8 cellular contexts compared by ENCODE assay signal in genomic region chr14:104665663-104666522, GRCh38. TPM values are rescaled to one million over a fixed set of nuclear protein-coding genes. Genes with fewer than 3 reads are reported as not detected.
DNase-seq lines count a peak whose midpoint lies in the region; ATAC-seq, FAIRE-seq and TF ChIP-seq lines count a peak whose summit lies in the region.

No MANE protein-coding gene starts in this region.

- in situ Hi-C loops in transverse colon (cut with MboI; ENCODE audit: low pct_ligation_motif_present in 1 of 4, low pct_unique_long_range_greater_than_20kb in 1 of 4, low sequenced_read_pairs in 3 of 4) = no loop called here

- H3K27me3 Mint-ChIP-seq in memory B cell = no peaks in the 10 kb centered on the region

- TF ChIP-seq CTCF in transverse colon (IDR thresholded peaks at IDR 0.05) = peak; percentile 47 to 78 (median 55)

- H3K27ac Mint-ChIP-seq in memory B cell = peak overlapping the region; percentile 90

- intact Hi-C loops in transverse colon (cut with DNase I; ENCODE audit: low total_unique reads) = no loop called here

- ATAC-seq in memory B cell (ENCODE audit: low read depth) (peak; percentile 40), GM18867 (IDR thresholded peaks at IDR 0.05; ENCODE audit: unreplicated experiment) (no peak), GM21367 (IDR thresholded peaks at IDR 0.05; ENCODE audit: unreplicated experiment) (no peak)

- H3K4me3 Mint-ChIP-seq in memory B cell = peak overlapping the region; percentile 32

- H3K4me1 ChIP-seq in SJCRH30 (peaks cover 17% of the 10 kb centered on the region), transverse colon (peaks cover 5 to 10% (median 8%) of the 10 kb centered on the region in 4 donors)

- no peaks in the 10 kb centered on the region for H3K36me3 Mint-ChIP-seq in memory B cell

- peaks cover 2% of the 10 kb centered on the region for H3K9me3 Mint-ChIP-seq in memory B cell

- FAIRE-seq in GM18507 (lab: Jason Lieb, UNC) = peak; percentile 75

- H3K27me3 ChIP-seq in SJCRH30 (no peaks in the 10 kb centered on the region), transverse colon (peaks cover under 1% of the 10 kb centered on the region)

- H3K9me3 ChIP-seq in SJCRH30 (replicated peaks) (peaks cover 7% of the 10 kb centered on the region; the same call in 1 of the 2 replicates), transverse colon (no peaks in the 10 kb centered on the region)

- H3K4me1 Mint-ChIP-seq in memory B cell = peaks cover 27% of the 10 kb centered on the region

- TF ChIP-seq POLR2A in transverse colon (IDR thresholded peaks at IDR 0.05) = no peak

- DNase-seq in GM18507 (ENCODE audit: extremely low spot score, insufficient read length, low read depth) (no peak), SJCRH30 (peak; percentile 78 to 80), caudate nucleus (lab: John Stamatoyannopoulos, UW) (peak in 59 of 61 donors; percentile 31 to 95 (median 88)), memory B cell (ENCODE audit: low spot score in 2 of 2) (no peak), transverse colon (peak; percentile 75), NCI-H2081 treated with DMSO at 0.1 percent for 48 hours (lab: John Stamatoyannopoulos, UW) (no peak)

- H3K36me3 ChIP-seq in SJCRH30 = no peaks in the 10 kb centered on the region
- no peaks in the 10 kb centered on the region for H3K36me3 ChIP-seq in transverse colon

- peak overlapping the region; percentile 17 for H3K4me3 ChIP-seq in SJCRH30
- no peak overlapping the region for H3K4me3 ChIP-seq in transverse colon

- peak overlapping the region; percentile 59 for H3K27ac ChIP-seq in SJCRH30
- peak overlapping the region; percentile 95 for H3K27ac ChIP-seq in caudate nucleus (ENCODE audit: low read depth, low read length)
- peak overlapping the region; percentile 10 to 43 (median 28) for H3K27ac ChIP-seq in transverse colon

- 43% methylated on average over 25 of the region's 27 CpGs; no CpG with 5 or more reads in 1 of the 2 donors for WGBS in transverse colon (ENCODE audit: low coverage in 1 of 2), 2 donors

- TF ChIP-seq EP300 in transverse colon (IDR thresholded peaks at IDR 0.05; ENCODE audit: low read depth) = no peak

RNA-seq across cellular contexts. Expression of gene INF2, which starts 23.5 kb away (rescaled TPM):
- 36.9 and 38.3 TPM in 2 replicates for total RNA-seq in SJCRH30 (2014; rRNA removed; shearing (Covaris generic))
- total RNA-seq in transverse colon = 100 to 1,000 TPM; 187 to 510 (median 205) TPM

RNA-seq across cellular contexts. Expression of gene ADSS1, which starts 58.1 kb away (rescaled TPM):
- total RNA-seq in SJCRH30 (2014; rRNA removed; shearing (Covaris generic)) = 0.58 and 1.2 TPM in 2 replicates
- 10 to 100 TPM in 1 of 4 donors, 1 to 10 TPM in 2, not detected in 1; 4.4 to 11.3 (median 7.1) TPM for total RNA-seq in transverse colon

Comparison
In these comparisons a context has a peak if more than half of its experiments do, and no peak if none do; other contexts are left out.
1. DNase-seq: peak in SJCRH30 (2 of 2), caudate nucleus (59 of 61) and transverse colon (single experiment); none in GM18507 (single experiment), memory B cell (0 of 2) and NCI-H2081 treated with DMSO at 0.1 percent for 48 hours (single experiment).
2. H3K27ac ChIP-seq: peak in every context shown above with its lines; median percentile 95 in caudate nucleus; 59 in SJCRH30; 28 in transverse colon.